34 cellular contexts compared by ENCODE assay signal in the genomic region with DNA sequence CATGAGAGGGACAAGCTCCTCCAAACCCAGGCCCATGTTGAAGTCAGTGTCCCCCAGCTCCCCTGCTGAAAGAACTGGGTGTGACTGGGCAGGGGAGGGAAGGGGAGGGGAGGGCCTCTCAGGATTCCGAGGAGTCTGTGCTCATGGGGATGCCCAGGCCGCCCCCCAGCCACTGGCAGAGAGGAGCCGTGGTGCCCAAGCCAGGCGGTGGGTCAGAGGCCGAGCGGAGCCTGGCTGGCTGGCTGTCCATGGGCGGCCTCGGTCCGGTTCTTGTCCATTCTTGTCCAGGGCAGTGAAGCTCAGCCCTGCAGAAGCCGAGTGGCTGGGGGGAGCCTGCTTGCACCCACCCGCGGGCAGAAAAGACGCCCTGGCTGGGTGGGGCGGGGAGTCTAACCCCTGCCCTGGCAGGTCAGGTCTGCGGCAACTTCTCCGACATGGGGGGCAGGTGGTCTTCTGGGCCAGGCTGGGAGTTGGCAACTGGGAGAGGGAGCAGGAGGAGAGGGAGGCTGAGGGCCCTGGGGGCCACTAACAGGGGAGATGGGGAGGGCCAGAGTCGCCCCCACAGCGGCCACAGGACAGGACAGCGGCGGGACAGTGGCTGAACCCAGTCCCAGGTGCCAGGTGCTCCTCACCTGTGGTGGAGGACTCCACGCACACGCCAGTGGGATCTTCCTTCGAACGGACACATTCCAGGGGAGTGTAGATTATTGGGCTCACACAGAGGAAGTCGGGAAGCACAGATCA. TPM values are rescaled to one million over a fixed set of nuclear protein-coding genes. Genes with fewer than 3 reads are reported as not detected.
"Had no signal": no experiment of that assay in that cellular context is flagged by ENCODE, and none has a peak within 500 bp of the region (broad histone marks: within the 10 kb centered on the region; RNA-seq: fewer than 3 reads in every experiment).

No MANE protein-coding gene starts in this region.

- H3K36me3 ChIP-seq: ascending aorta, prostate gland, sigmoid colon, upper lobe of right lung had no signal

- H3K4me1 Mint-ChIP-seq: activated naive CD4-positive, alpha-beta T cell treated with anti-CD3 and anti-CD28 coated beads, Interleukin-2, amount 10 ng/mL, durations not matched to agents 7 days and 5 days; activated naive CD8-positive, alpha-beta T cell treated with anti-CD3 and anti-CD28 coated beads, Interleukin-2, amount 10 ng/mL, durations not matched to agents 7 days and 5 days; stimulated activated effector memory CD8-positive, alpha-beta T cell treated with anti-CD3 and anti-CD28 coated beads, Interleukin-12 subunit alpha, Interleukin-12 subunit beta, amount 100 ng/mL, for 72 hours had no signal

- ATAC-seq: effector memory CD8-positive, alpha-beta T cell; esophagus mucosa; left colon; naive thymus-derived CD8-positive, alpha-beta T cell; stimulated activated effector memory CD8-positive, alpha-beta T cell treated with anti-CD3 and anti-CD28 coated beads, Interleukin-12 subunit alpha, Interleukin-12 subunit beta, amount 100 ng/mL, for 72 hours; upper lobe of right lung had no signal

- H3K27me3 Mint-ChIP-seq: activated naive CD4-positive, alpha-beta T cell treated with anti-CD3 and anti-CD28 coated beads, Interleukin-2, amount 10 ng/mL, durations not matched to agents 7 days and 5 days; activated naive CD8-positive, alpha-beta T cell treated with anti-CD3 and anti-CD28 coated beads, Interleukin-2, amount 10 ng/mL, durations not matched to agents 7 days and 5 days; brain; naive thymus-derived CD8-positive, alpha-beta T cell; stimulated activated naive CD8-positive, alpha-beta T cell treated with anti-CD3 and anti-CD28 coated beads, Interleukin-15, Interleukin-2, amounts not matched to agents 100 ng/mL and 50 ng/mL, for 24 hours had no signal

- H3K27me3 ChIP-seq: ascending aorta, sigmoid colon, upper lobe of right lung had no signal

- H3K4me3 Mint-ChIP-seq: activated naive CD4-positive, alpha-beta T cell treated with anti-CD3 and anti-CD28 coated beads, Interleukin-2, amount 10 ng/mL, durations not matched to agents 7 days and 5 days; activated naive CD8-positive, alpha-beta T cell treated with anti-CD3 and anti-CD28 coated beads, Interleukin-2, amount 10 ng/mL, durations not matched to agents 7 days and 5 days; activated T-helper 1 cell treated with anti-CD3 and anti-CD28 coated beads, Interleukin-12 subunit alpha, Interleukin-12 subunit beta, Interleukin-2, Interleukin-4 antibody, amounts not matched to agents 30 ng/mL and 10 ng/mL and 1 ng/mL, durations not matched to agents 14 hours and 24 hours and 36 hours; brain; effector memory CD8-positive, alpha-beta T cell; immature natural killer cell; naive thymus-derived CD8-positive, alpha-beta T cell; stimulated activated effector memory CD8-positive, alpha-beta T cell treated with anti-CD3 and anti-CD28 coated beads, Interleukin-12 subunit alpha, Interleukin-12 subunit beta, amount 100 ng/mL, for 72 hours; stimulated activated naive CD8-positive, alpha-beta T cell treated with anti-CD3 and anti-CD28 coated beads, Interleukin-15, Interleukin-2, amounts not matched to agents 100 ng/mL and 50 ng/mL, for 24 hours had no signal

- H3K27ac Mint-ChIP-seq: activated naive CD4-positive, alpha-beta T cell treated with anti-CD3 and anti-CD28 coated beads, Interleukin-2, amount 10 ng/mL, durations not matched to agents 7 days and 5 days; activated naive CD8-positive, alpha-beta T cell treated with anti-CD3 and anti-CD28 coated beads, Interleukin-2, amount 10 ng/mL, durations not matched to agents 7 days and 5 days; activated T-helper 1 cell treated with anti-CD3 and anti-CD28 coated beads, Interleukin-12 subunit alpha, Interleukin-12 subunit beta, Interleukin-2, Interleukin-4 antibody, amounts not matched to agents 30 ng/mL and 10 ng/mL and 1 ng/mL, durations not matched to agents 14 hours and 24 hours and 36 hours; effector memory CD8-positive, alpha-beta T cell; immature natural killer cell; stimulated activated effector memory CD8-positive, alpha-beta T cell treated with anti-CD3 and anti-CD28 coated beads, Interleukin-12 subunit alpha, Interleukin-12 subunit beta, amount 100 ng/mL, for 72 hours; stimulated activated naive CD8-positive, alpha-beta T cell treated with anti-CD3 and anti-CD28 coated beads, Interleukin-15, Interleukin-2, amounts not matched to agents 100 ng/mL and 50 ng/mL, for 24 hours had no signal

- H3K4me1 ChIP-seq: sigmoid colon, upper lobe of right lung had no signal

- H3K9me3 Mint-ChIP-seq: activated naive CD4-positive, alpha-beta T cell treated with anti-CD3 and anti-CD28 coated beads, Interleukin-2, amount 10 ng/mL, durations not matched to agents 7 days and 5 days; activated naive CD8-positive, alpha-beta T cell treated with anti-CD3 and anti-CD28 coated beads, Interleukin-2, amount 10 ng/mL, durations not matched to agents 7 days and 5 days; activated T-helper 1 cell treated with anti-CD3 and anti-CD28 coated beads, Interleukin-12 subunit alpha, Interleukin-12 subunit beta, Interleukin-2, Interleukin-4 antibody, amounts not matched to agents 30 ng/mL and 10 ng/mL and 1 ng/mL, durations not matched to agents 14 hours and 24 hours and 36 hours; stimulated activated naive CD8-positive, alpha-beta T cell treated with anti-CD3 and anti-CD28 coated beads, Interleukin-15, Interleukin-2, amounts not matched to agents 100 ng/mL and 50 ng/mL, for 24 hours had no signal

- H3K27ac ChIP-seq: ascending aorta, upper lobe of right lung had no signal

- H3K4me3 ChIP-seq: ascending aorta, prostate gland, sigmoid colon, upper lobe of right lung had no signal

- H3K36me3 Mint-ChIP-seq: brain; immature natural killer cell; stimulated activated effector memory CD8-positive, alpha-beta T cell treated with anti-CD3 and anti-CD28 coated beads, Interleukin-12 subunit alpha, Interleukin-12 subunit beta, amount 100 ng/mL, for 72 hours had no signal

- FAIRE-seq: endothelial cell of umbilical vein, kidney, small intestine had no signal

- H3K9me3 ChIP-seq: ascending aorta, prostate gland, sigmoid colon, upper lobe of right lung had no signal

- DNase-seq: activated CD4-positive, alpha-beta T cell treated with anti-CD3 and anti-CD28 coated beads for 4 hours; activated CD4-positive, alpha-beta T cell treated with anti-CD3 and anti-CD28 coated beads, Interleukin-2, amount 50 U/mL, for 48 hours; activated CD8-positive, alpha-beta memory T cell treated with anti-CD3 and anti-CD28 coated beads for 24 hours; activated gamma-delta T cell; activated naive CD4-positive, alpha-beta T cell treated with anti-CD3 and anti-CD28 coated beads, Interleukin-2, amount 10 ng/mL, durations not matched to agents 7 days and 5 days; activated naive CD8-positive, alpha-beta T cell treated with anti-CD3 and anti-CD28 coated beads, Interleukin-2, amount 10 ng/mL, durations not matched to agents 7 days and 5 days; caudate nucleus; cortex of kidney; effector memory CD8-positive, alpha-beta T cell; foreskin fibroblast; head of caudate nucleus; hypothalamus; immature natural killer cell; kidney; left colon; sigmoid colon; small intestine; stimulated activated CD4-positive, alpha-beta T cell treated with anti-CD3 and anti-CD28 coated beads, Interleukin-4, amount 100 ng/mL, for 24 hours; substantia nigra; upper lobe of right lung had no signal

RNA-seq across cellular contexts. Expression of gene FOXL3, which starts 54.1 kb away (rescaled TPM):
- total RNA-seq: activated naive CD8-positive, alpha-beta T cell treated with anti-CD3 and anti-CD28 coated beads, Interleukin-2, amount 10 ng/mL, durations not matched to agents 7 days and 5 days; activated T-helper 1 cell treated with anti-CD3 and anti-CD28 coated beads, Interleukin-12 subunit alpha, Interleukin-12 subunit beta, Interleukin-2, Interleukin-4 antibody, amounts not matched to agents 30 ng/mL and 10 ng/mL and 1 ng/mL, durations not matched to agents 14 hours and 24 hours and 36 hours; ascending aorta; chondrocyte; endothelial cell of umbilical vein; esophagus mucosa; kidney; lower leg skin; naive thymus-derived CD8-positive, alpha-beta T cell; osteoblast; prostate gland; sigmoid colon; T-helper 1 cell treated with Interleukin-12 subunit alpha and Interleukin-12 subunit beta and Interleukin-4 antibody, amounts not matched to agents 30 ng/mL and 1 ng/mL, for 36 hours; upper lobe of right lung had no signal
- polyA plus RNA-seq: endothelial cell of umbilical vein; immature natural killer cell; naive thymus-derived CD8-positive, alpha-beta T cell; sigmoid colon; small intestine; thymus had no signal
